ENCODE assay signal across 13 cellular contexts in the genomic region with DNA sequence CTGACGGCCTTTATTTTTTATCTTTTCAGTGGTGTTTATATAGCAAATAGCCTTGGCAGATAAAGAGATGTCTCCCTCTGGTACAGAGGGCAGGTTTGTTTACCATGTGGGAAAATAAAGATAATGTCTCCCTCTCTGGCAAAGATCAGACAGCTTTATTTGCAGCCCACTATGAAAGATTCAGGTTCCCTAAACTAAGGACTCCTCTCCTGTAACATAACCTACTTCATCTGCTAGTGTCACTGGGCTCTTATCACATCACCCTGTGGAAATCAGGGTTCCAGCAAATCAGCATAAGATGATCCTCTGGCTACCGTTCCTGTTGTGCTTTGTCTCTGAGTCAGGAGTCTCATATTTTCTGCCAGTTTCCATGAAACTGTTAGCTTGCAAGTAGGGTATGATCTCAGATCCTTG. TPM values are rescaled to one million over a fixed set of nuclear protein-coding genes. Genes with fewer than 3 reads are reported as not detected.
DNase-seq lines count a peak whose midpoint lies in the region; ATAC-seq, FAIRE-seq and TF ChIP-seq lines count a peak whose summit lies in the region.
"Had no signal": no experiment of that assay in that cellular context is flagged by ENCODE, and none has a peak within 500 bp of the region (broad histone marks: within the 10 kb centered on the region; RNA-seq: fewer than 3 reads in every experiment).

No MANE protein-coding gene starts in this region.

- H3K79me2 ChIP-seq in DND-41 (ENCODE audit: insufficient read depth, low read length), result peaks cover 75% of the 10 kb centered on the region
- peaks cover 72% of the 10 kb centered on the region for H3K79me2 ChIP-seq in K562 (ENCODE audit: control insufficient read depth, insufficient read depth, low read length)

- H3K27me3 Mint-ChIP-seq in naive thymus-derived CD4-positive, alpha-beta T cell, result peaks cover 0 to 4% (median 0%) of the 10 kb centered on the region in 5 donors
- H3K27me3 Mint-ChIP-seq in activated T-helper 17 cell treated with anti-CD3 and anti-CD28 coated beads, Interleukin-2, amount 50 U/mL, for 72 hours, result no peaks in the 10 kb centered on the region
- H3K27me3 Mint-ChIP-seq: effector memory CD8-positive, alpha-beta T cell had no signal

- TF ChIP-seq CTCF in DND-41 (IDR thresholded peaks at IDR 0.05; ENCODE audit: borderline replicate concordance, extremely low read depth, low read length, poor library complexity, severe bottlenecking), result no peak
- TF ChIP-seq CTCF in K562 (IDR thresholded peaks at IDR 0.05 in 2 of 3, conservative IDR thresholded peaks at IDR 0.05 in 1 of 3; ENCODE audit: insufficient read depth in 2 of 3, low read depth in 1 of 3, low read length in 3 of 3), result no peak
- no peak for TF ChIP-seq CTCF in D721Med (IDR thresholded peaks at IDR 0.05; ENCODE audit: insufficient read depth, missing control alignments)
- no peak for TF ChIP-seq CTCF in pancreas (IDR thresholded peaks at IDR 0.05)

- H3K9ac ChIP-seq in DND-41 (ENCODE audit: low read depth, low read length), result no peak overlapping the region
- no peak overlapping the region for H3K9ac ChIP-seq in K562 (ENCODE audit: insufficient read depth in 1 of 2, low read depth in 2 of 2, low read length in 2 of 2)

- in situ Hi-C loops in K562 (cut with MboI), result no loop called here

- H3K9me1 ChIP-seq in K562 (ENCODE audit: control insufficient read depth, insufficient read depth, low read length), result no peaks in the 10 kb centered on the region

- H3K27me3 ChIP-seq in DND-41 (ENCODE audit: insufficient read depth, low read length, poor library complexity) (no peaks in the 10 kb centered on the region), K562 (ENCODE audit: control insufficient read depth in 2 of 2, insufficient read depth in 2 of 2, low read length in 2 of 2) (no peaks in the 10 kb centered on the region), pancreas (no peaks in the 10 kb centered on the region)
- H3K27me3 ChIP-seq in naive thymus-derived CD4-positive, alpha-beta T cell (ENCODE audit: control insufficient read depth in 2 of 2, insufficient read depth in 2 of 2, low read length in 2 of 2), result no peaks in the 10 kb centered on the region

- no peak overlapping the region for H3K27ac ChIP-seq in DND-41 (ENCODE audit: low read length)
- no peak overlapping the region for H3K27ac ChIP-seq in K562 (ENCODE audit: extremely low read depth, low read depth, low read length)
- H3K27ac ChIP-seq in naive thymus-derived CD4-positive, alpha-beta T cell (ENCODE audit: low read depth, low read length), result peak overlapping the region; percentile 41
- H3K27ac ChIP-seq in pancreas, result no peak overlapping the region
- H3K27ac ChIP-seq: WERI-Rb-1 had no signal

- peak overlapping the region; percentile 38; the same call in 1 of the 2 replicates for H3K4me2 ChIP-seq in DND-41 (ENCODE audit: insufficient read depth, low read length)
- H3K4me2 ChIP-seq in K562 (ENCODE audit: insufficient read depth, low read length), result peak overlapping the region; percentile 20; the same call in 1 of the 2 replicates

- ATAC-seq in DND-41 (ENCODE audit: insufficient read depth, low read depth), result no peak
- ATAC-seq in K562, result no peak
- no peak for ATAC-seq in naive thymus-derived CD4-positive, alpha-beta T cell
- ATAC-seq in HG02588 (IDR thresholded peaks at IDR 0.05; ENCODE audit: unreplicated experiment), result no peak
- ATAC-seq in pancreas, result no peak
- ATAC-seq in activated T-helper 17 cell treated with anti-CD3 and anti-CD28 coated beads, Interleukin-2, amount 50 U/mL, for 72 hours (replicated peaks), result no peak
- ATAC-seq: effector memory CD8-positive, alpha-beta T cell had no signal

- peaks cover 7% of the 10 kb centered on the region for H3K9me3 ChIP-seq in DND-41 (ENCODE audit: insufficient read depth, low read length, severe bottlenecking)
- peaks cover 5% of the 10 kb centered on the region; the same call in 1 of the 2 replicates for H3K9me3 ChIP-seq in K562 (replicated peaks; ENCODE audit: control insufficient read depth, insufficient read depth, low read depth, low read length)
- peaks cover 0 to 10% (median 5%) of the 10 kb centered on the region in 3 experiments for H3K9me3 ChIP-seq in naive thymus-derived CD4-positive, alpha-beta T cell (ENCODE audit: control insufficient read depth in 2 of 3, low read length in 3 of 3)
- no peaks in the 10 kb centered on the region for H3K9me3 ChIP-seq in pancreas

- CTCF ChIA-PET in K562 (lab: Yijun Ruan, JAX; ENCODE audit: low intra/inter-chr PET ratio), result no interaction called here
- CTCF ChIA-PET in naive thymus-derived CD4-positive, alpha-beta T cell (lab: Charles Lee), result no interaction called here

- peaks cover 13 to 36% (median 33%) of the 10 kb centered on the region in 5 donors for H3K36me3 Mint-ChIP-seq in naive thymus-derived CD4-positive, alpha-beta T cell
- H3K36me3 Mint-ChIP-seq in activated T-helper 17 cell treated with anti-CD3 and anti-CD28 coated beads, Interleukin-2, amount 50 U/mL, for 72 hours (ENCODE audit: low read depth), result peaks cover 30% of the 10 kb centered on the region

- POLR2A ChIA-PET in K562 (lab: Yijun Ruan, JAX), result interaction anchor here (0.6 kb wide), 1 partner anchor 38 kb away, joined by 3 read pairs; no protein-coding TSS in a partner anchor
- POLR2A ChIA-PET in naive thymus-derived CD4-positive, alpha-beta T cell (lab: Charles Lee), result interaction anchor here (0.6 kb wide), 2 partner anchors 50 to 54 kb away, joined by 3 to 5 read pairs; no protein-coding TSS in a partner anchor

- WGBS in K562 (ENCODE audit: insufficient coverage, low coverage, missing lambda C conversion rate), result 34% methylated on average over 2 of the region's 2 CpGs
- WGBS in pancreas, 2 donors, result 20 to 21% methylated on average over 2 of the region's 2 CpGs

- no peak overlapping the region for H3K4me3 ChIP-seq in DND-41 (ENCODE audit: low read depth in 1 of 2, low read length in 2 of 2)
- no peak overlapping the region for H3K4me3 ChIP-seq in K562
- no peak overlapping the region for H3K4me3 ChIP-seq in naive thymus-derived CD4-positive, alpha-beta T cell (ENCODE audit: low read length)
- H3K4me3 ChIP-seq in pancreas, result no peak overlapping the region

- BruUV-seq in K562 (replicated peaks; lab: Mats Ljungman, UMichigan), result no TSS peak

- H3K36me3 ChIP-seq in DND-41 (ENCODE audit: insufficient read depth, low read length), result peaks cover 8% of the 10 kb centered on the region; the same call in 1 of the 2 replicates
- no peaks in the 10 kb centered on the region for H3K36me3 ChIP-seq in K562 (ENCODE audit: control insufficient read depth, insufficient read depth, low read length)
- H3K36me3 ChIP-seq in naive thymus-derived CD4-positive, alpha-beta T cell (ENCODE audit: control insufficient read depth in 2 of 3, insufficient read depth in 3 of 3, low read length in 3 of 3), result peaks cover 0 to 6% (median 0%) of the 10 kb centered on the region in 3 experiments
- H3K36me3 ChIP-seq in pancreas, result no peaks in the 10 kb centered on the region

- no peak for TF ChIP-seq POLR2A in K562 (conservative IDR thresholded peaks at IDR 0.05)

- H3K4me1 ChIP-seq in DND-41 (ENCODE audit: insufficient read depth, low read length), result peaks cover 26% of the 10 kb centered on the region
- H3K4me1 ChIP-seq in K562 (replicated peaks in 1 of 2; ENCODE audit: control insufficient read depth in 2 of 2, insufficient read depth in 2 of 2, low read length in 2 of 2), result peaks cover 4 to 17% of the 10 kb centered on the region in 2 experiments
- H3K4me1 ChIP-seq in naive thymus-derived CD4-positive, alpha-beta T cell (ENCODE audit: control insufficient read depth in 2 of 2, insufficient read depth in 2 of 2, low read length in 2 of 2), result peaks cover 12 to 18% of the 10 kb centered on the region in 2 donors
- peaks cover 0 to 34% (median 20%) of the 10 kb centered on the region in 3 donors for H3K4me1 ChIP-seq in pancreas

- no peak for DNase-seq in DND-41
- DNase-seq in NCI-H2029 treated with DMSO at 0.1 percent for 48 hours (lab: John Stamatoyannopoulos, UW), result peak; percentile 57
- DNase-seq in K562 (ENCODE audit: extremely low read depth in 1 of 4, low spot score in 3 of 4), result peak in 2 of 4 experiments; percentile 9 to 42
- no peak for DNase-seq in naive thymus-derived CD4-positive, alpha-beta T cell
- no peak for DNase-seq in D721Med (ENCODE audit: insufficient read length, low spot score)
- DNase-seq in pancreas, result no peak
- DNase-seq: effector memory CD8-positive, alpha-beta T cell; islet precursor cell; NCI-H510A; posterior cingulate gyrus; WERI-Rb-1 had no signal

- H3K27ac Mint-ChIP-seq in naive thymus-derived CD4-positive, alpha-beta T cell, result peak overlapping the region in 3 of 9 donors; percentile 32 to 64 (median 50)
- H3K27ac Mint-ChIP-seq in activated T-helper 17 cell treated with anti-CD3 and anti-CD28 coated beads, Interleukin-2, amount 50 U/mL, for 72 hours, result no peak overlapping the region
- H3K27ac Mint-ChIP-seq: effector memory CD8-positive, alpha-beta T cell had no signal

- intact Hi-C loops in K562 (cut with micrococcal nuclease) (no loop called here), pancreas (cut with DNase I) (no loop called here)
- intact Hi-C loops in naive thymus-derived CD4-positive, alpha-beta T cell (cut with micrococcal nuclease), result loop anchor here (5.0 to 10.0 kb wide), 5 partner anchors 62 to 620 kb away; a partner anchor contains a TSS

- peaks cover 0 to 35% (median 22%) of the 10 kb centered on the region in 11 donors for H3K9me3 Mint-ChIP-seq in naive thymus-derived CD4-positive, alpha-beta T cell
- peaks cover 10% of the 10 kb centered on the region for H3K9me3 Mint-ChIP-seq in activated T-helper 17 cell treated with anti-CD3 and anti-CD28 coated beads, Interleukin-2, amount 50 U/mL, for 72 hours

- no peak for TF ChIP-seq RAD21 in K562 (CRISPR knock-in tag; conservative IDR thresholded peaks at IDR 0.05 in 1 of 2, IDR thresholded peaks at IDR 0.05 in 1 of 2)

- peak overlapping the region in 1 of 10 donors; percentile 3 for H3K4me3 Mint-ChIP-seq in naive thymus-derived CD4-positive, alpha-beta T cell
- H3K4me3 Mint-ChIP-seq in activated T-helper 17 cell treated with anti-CD3 and anti-CD28 coated beads, Interleukin-2, amount 50 U/mL, for 72 hours, result no peak overlapping the region
- H3K4me3 Mint-ChIP-seq: effector memory CD8-positive, alpha-beta T cell had no signal

- H4K20me1 ChIP-seq in DND-41 (ENCODE audit: insufficient read depth, low read length), result peaks cover 3% of the 10 kb centered on the region; the same call in 1 of the 2 replicates
- H4K20me1 ChIP-seq in K562 (replicated peaks; ENCODE audit: control insufficient read depth, insufficient read depth, low read length), result no peaks in the 10 kb centered on the region

- no peak for TF ChIP-seq EP300 in K562 (IDR thresholded peaks at IDR 0.05; ENCODE audit: low read length)

- FAIRE-seq in K562 (lab: Jason Lieb, UNC), result peak; percentile 32
- no peak for FAIRE-seq in D721Med (lab: Jason Lieb, UNC)
- FAIRE-seq in pancreas (lab: Jason Lieb, UNC), result no peak

- H2AFZ ChIP-seq in DND-41 (ENCODE audit: low read depth, low read length), result no peak overlapping the region
- no peak overlapping the region for H2AFZ ChIP-seq in K562 (ENCODE audit: low read depth, low read length)

- peaks cover 26 to 62% (median 46%) of the 10 kb centered on the region in 7 donors for H3K4me1 Mint-ChIP-seq in naive thymus-derived CD4-positive, alpha-beta T cell
- peaks cover 27% of the 10 kb centered on the region for H3K4me1 Mint-ChIP-seq in activated T-helper 17 cell treated with anti-CD3 and anti-CD28 coated beads, Interleukin-2, amount 50 U/mL, for 72 hours

RNA-seq across cellular contexts. Expression of a gene that starts 3.1 kb away (rescaled TPM):
- 32.1 and 54.0 TPM in 2 replicates for total RNA-seq in K562 (2011; cell fraction: chromatin; rRNA removed; ENCODE audit: low replicate concordance)
- total RNA-seq in K562 (2011; cell fraction: nucleolus; rRNA removed), result 8.3 and 10.7 TPM in 2 replicates
- 22.6 and 42.0 TPM in 2 replicates for total RNA-seq in K562 (2011; cell fraction: nucleoplasm; rRNA removed)
- total RNA-seq in K562 (2014; rRNA removed), result 4.4 and 5.0 TPM in 2 replicates
- total RNA-seq in K562 (2014; rRNA removed; fragmentation: Illumina TruSeq; extraction: Trizol), result 13.5 and 14.7 TPM in 2 replicates
- 10.1 and 10.5 TPM in 2 replicates for total RNA-seq in K562 (2015; rRNA removed; fragmentation: Illumina TruSeq; extraction: Trizol)
- 10.1 and 10.5 TPM in 2 replicates for total RNA-seq in K562 (2021)
- 19.7 and 23.1 TPM in 2 replicates for polyA plus RNA-seq in K562 (2011; rRNA removed)
- polyA plus RNA-seq in K562 (2011; cell fraction: cytosol; rRNA removed), result 7.4 and 13.5 TPM in 2 replicates
- polyA plus RNA-seq in K562 (2011; cell fraction: nucleus; rRNA removed), result 12.9 and 17.7 TPM in 2 replicates
- 4.8 and 5.3 TPM in 2 replicates for polyA plus RNA-seq in K562 (2012)
- polyA plus RNA-seq in K562 (2014; fragmentation: Illumina TruSeq; extraction: Trizol), result 7.1 and 7.7 TPM in 2 replicates
- 1 to 10 TPM; 4.2 to 4.6 TPM for polyA plus RNA-seq in K562 (2014; fragmentation: Nextera tagmentation; extraction: Ambion mirVana)
- 5.1 and 5.8 TPM in 2 replicates for polyA plus RNA-seq in K562 (2014; rRNA removed)
- polyA minus RNA-seq in K562 (2011; rRNA and poly(A)+ RNA removed), result 44.1 and 48.5 TPM in 2 replicates
- 9.6 and 10.3 TPM in 2 replicates for polyA minus RNA-seq in K562 (2011; cell fraction: cytosol; rRNA and poly(A)+ RNA removed)
- 12.7 and 19.0 TPM in 2 replicates for polyA minus RNA-seq in K562 (2011; cell fraction: nucleus; rRNA and poly(A)+ RNA removed)
- total RNA-seq in naive thymus-derived CD4-positive, alpha-beta T cell, result 10 to 100 TPM; 12.0 to 24.3 (median 13.5) TPM
- polyA plus RNA-seq in naive thymus-derived CD4-positive, alpha-beta T cell, result 10 to 100 TPM in 1 of 2 donors, 1 to 10 TPM in 1; 9.2 to 16.3 TPM
- total RNA-seq in pancreas, result 10 to 100 TPM in 5 of 6 donors, 1 to 10 TPM in 1; 9.0 to 16.9 (median 11.4) TPM
- 1 to 10 TPM; 2.6 to 5.3 TPM for polyA plus RNA-seq in pancreas
- total RNA-seq in activated T-helper 17 cell treated with anti-CD3 and anti-CD28 coated beads, Interleukin-2, amount 50 U/mL, for 72 hours, result 10 to 100 TPM; 10.6 to 12.9 TPM

Comparison
In these comparisons a context has a peak if more than half of its experiments do, and no peak if none do; other contexts are left out.
1. intact Hi-C loops: an anchor here in naive thymus-derived CD4-positive, alpha-beta T cell (5.0 to 10.0 kb wide); none called in K562 and pancreas.